1 cellular context compared by ENCODE assay signal in genomic region chr19:29260477-29261317, GRCh38.
A peak's percentile ranks its signal among the peaks of the same experiment; 100 is the strongest.
TF ChIP-seq lines count a peak whose summit lies in the region.

No MANE protein-coding gene starts in this region.

TF ChIP-seq in K562, 482 proteins besides CTCF, POLR2A, EP300 and RAD21 (continued from another document):
- TF ChIP-seq, protein P1, sequence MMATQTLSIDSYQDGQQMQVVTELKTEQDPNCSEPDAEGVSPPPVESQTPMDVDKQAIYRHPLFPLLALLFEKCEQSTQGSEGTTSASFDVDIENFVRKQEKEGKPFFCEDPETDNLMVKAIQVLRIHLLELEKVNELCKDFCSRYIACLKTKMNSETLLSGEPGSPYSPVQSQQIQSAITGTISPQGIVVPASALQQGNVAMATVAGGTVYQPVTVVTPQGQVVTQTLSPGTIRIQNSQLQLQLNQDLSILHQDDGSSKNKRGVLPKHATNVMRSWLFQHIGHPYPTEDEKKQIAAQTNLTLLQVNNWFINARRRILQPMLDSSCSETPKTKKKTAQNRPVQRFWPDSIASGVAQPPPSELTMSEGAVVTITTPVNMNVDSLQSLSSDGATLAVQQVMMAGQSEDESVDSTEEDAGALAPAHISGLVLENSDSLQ (IDR thresholded peaks at IDR 0.05) = 0 out of 2 replicates have a peak, but pooled peaks have one; percentile 31
- TF ChIP-seq CEBPB (tag; IDR thresholded peaks at IDR 0.05) = peak; percentile 92
- TF ChIP-seq TAF15 (IDR thresholded peaks at IDR 0.05; ENCODE audit: low read depth, low read length) = no peak
- peak; percentile 58 for TF ChIP-seq NFYB (IDR thresholded peaks at IDR 0.05; ENCODE audit: extremely low read depth, insufficient read length)
- no peak for TF ChIP-seq PHB (CRISPR knock-in tag; IDR thresholded peaks at IDR 0.05)
- TF ChIP-seq CEBPG (CRISPR knock-in tag; IDR thresholded peaks at IDR 0.05) = peak; percentile 60
- peak; percentile 12 to 41; a peak in 2 of 4 replicates for TF ChIP-seq CEBPG (tag; conservative IDR thresholded peaks at IDR 0.05 in 1 of 2, IDR thresholded peaks at IDR 0.05 in 1 of 2)
- TF ChIP-seq ZNF3 (CRISPR knock-in tag; IDR thresholded peaks at IDR 0.05) = no peak
- no peak for TF ChIP-seq RBBP5 (IDR thresholded peaks at IDR 0.05; ENCODE audit: borderline replicate concordance, insufficient read depth, low read length, poor library complexity, severe bottlenecking)
- TF ChIP-seq MYC (IDR thresholded peaks at IDR 0.05; ENCODE audit: low read depth, low read length) = no peak
- TF ChIP-seq MYC (CRISPR knock-in tag; IDR thresholded peaks at IDR 0.05; ENCODE audit: borderline replicate concordance, low read depth) = no peak
- TF ChIP-seq YBX1 (IDR thresholded peaks at IDR 0.05) = no peak
- TF ChIP-seq SMC3 (conservative IDR thresholded peaks at IDR 0.05; ENCODE audit: insufficient read depth, low read depth, low read length) = peak; percentile 55; the same call in 1 of the 2 replicates
